8 cellular contexts compared by ENCODE assay signal in genomic region chr14:70887207-70888150, GRCh38. TPM values are rescaled to one million over a fixed set of nuclear protein-coding genes. Genes with fewer than 3 reads are reported as not detected.
A peak's percentile ranks its signal among the peaks of the same experiment; 100 is the strongest.
DNase-seq lines count a peak whose midpoint lies in the region; ATAC-seq and TF ChIP-seq lines count a peak whose summit lies in the region.

No MANE protein-coding gene starts in this region.

- no peak overlapping the region for H3K4me3 Mint-ChIP-seq in neural progenitor cell

- H3K4me2 ChIP-seq in neural progenitor cell, result no peak overlapping the region
- H3K4me2 ChIP-seq in PC-3 (ENCODE audit: low read length), result no peak overlapping the region

- no peaks in the 10 kb centered on the region for H3K36me3 Mint-ChIP-seq in neural progenitor cell

- no peak overlapping the region for H2AFZ ChIP-seq in neural progenitor cell (replicated peaks)
- H2AFZ ChIP-seq in PC-3 (ENCODE audit: low read length), result no peak overlapping the region

- H3K36me3 ChIP-seq in cardiac muscle cell, result no peaks in the 10 kb centered on the region
- no peaks in the 10 kb centered on the region for H3K36me3 ChIP-seq in subcutaneous abdominal adipose tissue (ENCODE audit: control insufficient read depth in 5 of 5, insufficient read depth in 5 of 5, low read length in 5 of 5)
- no peaks in the 10 kb centered on the region for H3K36me3 ChIP-seq in neural progenitor cell
- H3K36me3 ChIP-seq in PC-3 (ENCODE audit: low read depth, low read length), result no peaks in the 10 kb centered on the region

- H3K9me3 Mint-ChIP-seq in neural progenitor cell, result no peaks in the 10 kb centered on the region

- peaks cover 17% of the 10 kb centered on the region for H3K4me1 Mint-ChIP-seq in neural progenitor cell

- DNase-seq in cardiac muscle cell (ENCODE audit: low read depth in 1 of 2, low spot score in 1 of 2), result peak in 1 of 2 donors; percentile 41
- no peak for DNase-seq in left ventricle myocardium superior
- DNase-seq in choroid plexus epithelial cell (ENCODE audit: low read depth), result peak; percentile 95
- no peak for DNase-seq in SKM-1 treated with dmso at 0.1 percent for 144 hours (lab: John Stamatoyannopoulos, UW; ENCODE audit: unreplicated experiment)
- no peak for DNase-seq in neural progenitor cell (ENCODE audit: low spot score)
- no peak for DNase-seq in PC-3

- H3K9ac ChIP-seq in subcutaneous abdominal adipose tissue (ENCODE audit: low read length in 5 of 5) (no peak overlapping the region), neural progenitor cell (no peak overlapping the region), PC-3 (ENCODE audit: low read length) (no peak overlapping the region)

- H3K27ac ChIP-seq in cardiac muscle cell (peak overlapping the region; percentile 8), subcutaneous abdominal adipose tissue (ENCODE audit: low read depth, low read length) (peak overlapping the region; percentile 73), neural progenitor cell (no peak overlapping the region), PC-3 (ENCODE audit: low read length) (no peak overlapping the region)

- H3K27me3 ChIP-seq in cardiac muscle cell (no peaks in the 10 kb centered on the region), subcutaneous abdominal adipose tissue (ENCODE audit: control insufficient read depth in 5 of 5, insufficient read depth in 4 of 5, low read length in 5 of 5) (no peaks in the 10 kb centered on the region), neural progenitor cell (no peaks in the 10 kb centered on the region), PC-3 (ENCODE audit: low read length) (peaks cover 16% of the 10 kb centered on the region; the same call in 1 of the 2 replicates)

- H3K4me1 ChIP-seq in cardiac muscle cell (ENCODE audit: low read depth) (peaks cover 55% of the 10 kb centered on the region), subcutaneous abdominal adipose tissue (ENCODE audit: control insufficient read depth in 5 of 5, insufficient read depth in 5 of 5, low read length in 5 of 5) (peaks cover 0 to 31% (median 23%) of the 10 kb centered on the region in 5 donors), neural progenitor cell (no peaks in the 10 kb centered on the region), PC-3 (ENCODE audit: insufficient read depth, low read length) (no peaks in the 10 kb centered on the region)

- POLR2A ChIA-PET in PC-3 (lab: Charles Lee; ENCODE audit: unreplicated experiment), result no interaction called here

- H3K9me2 ChIP-seq in PC-3 (replicated peaks; ENCODE audit: low read length), result no peaks in the 10 kb centered on the region

- no peaks in the 10 kb centered on the region for H3K79me2 ChIP-seq in neural progenitor cell (ENCODE audit: low read depth)
- H3K79me2 ChIP-seq in PC-3 (ENCODE audit: low read length), result no peaks in the 10 kb centered on the region

- no peaks in the 10 kb centered on the region for H4K20me1 ChIP-seq in neural progenitor cell (ENCODE audit: low read depth)
- H4K20me1 ChIP-seq in PC-3 (ENCODE audit: low read length), result no peaks in the 10 kb centered on the region

- TF ChIP-seq CTCF in cardiac muscle cell (IDR thresholded peaks at IDR 0.05; ENCODE audit: low read depth, low read length) (no peak), choroid plexus epithelial cell (conservative IDR thresholded peaks at IDR 0.05; ENCODE audit: low read depth, low read length) (no peak), neural progenitor cell (IDR thresholded peaks at IDR 0.05) (no peak), PC-3 (conservative IDR thresholded peaks at IDR 0.05; ENCODE audit: low read depth, low read length) (no peak)

- H3F3A ChIP-seq in neural progenitor cell (ENCODE audit: low read depth) (no peaks in the 10 kb centered on the region), PC-3 (ENCODE audit: low read length, unreplicated experiment) (no peaks in the 10 kb centered on the region)

- CTCF ChIA-PET in PC-3 (lab: Charles Lee), result interaction anchor here (0.7 kb wide), 1 partner anchor 9 kb away, joined by 4 read pairs; no protein-coding TSS in a partner anchor

- H3K27me3 Mint-ChIP-seq in neural progenitor cell (ENCODE audit: insufficient read depth, low read depth), result peaks cover 3% of the 10 kb centered on the region

- ATAC-seq in left ventricle myocardium superior, result no peak
- peak; percentile 32 for ATAC-seq in HG03442 (IDR thresholded peaks at IDR 0.05; ENCODE audit: unreplicated experiment)
- no peak for ATAC-seq in PC-3

- intact Hi-C loops in left ventricle myocardium superior (cut with micrococcal nuclease), result no loop called here
- intact Hi-C loops in PC-3 (cut with micrococcal nuclease), result no loop called here

- H3K9me3 ChIP-seq in cardiac muscle cell (ENCODE audit: low read depth), result no peaks in the 10 kb centered on the region
- no peaks in the 10 kb centered on the region for H3K9me3 ChIP-seq in subcutaneous abdominal adipose tissue (ENCODE audit: control insufficient read depth in 5 of 5, low read length in 5 of 5)
- H3K9me3 ChIP-seq in neural progenitor cell (ENCODE audit: low read depth), result no peaks in the 10 kb centered on the region
- no peaks in the 10 kb centered on the region for H3K9me3 ChIP-seq in PC-3 (ENCODE audit: low read length)

- H3K4me3 ChIP-seq in cardiac muscle cell, result no peak overlapping the region
- no peak overlapping the region for H3K4me3 ChIP-seq in choroid plexus epithelial cell (ENCODE audit: low read depth, low read length)
- no peak overlapping the region for H3K4me3 ChIP-seq in subcutaneous abdominal adipose tissue (ENCODE audit: low read depth in 1 of 5, low read length in 5 of 5)
- no peak overlapping the region for H3K4me3 ChIP-seq in neural progenitor cell
- no peak overlapping the region for H3K4me3 ChIP-seq in PC-3 (ENCODE audit: low read length)

- BruUV-seq in PC-3 (replicated peaks; lab: Mats Ljungman, UMichigan), result no TSS peak

- H3K27ac Mint-ChIP-seq in neural progenitor cell, result no peak overlapping the region

RNA-seq across cellular contexts. Expression of gene PCNX1, which starts 19.8 kb away (rescaled TPM):
- total RNA-seq in cardiac muscle cell, result 39.2 and 45.4 TPM in 2 replicates
- 20.1 and 27.8 TPM in 2 replicates for polyA plus RNA-seq in cardiac muscle cell
- total RNA-seq in left ventricle myocardium superior, result 37.4 TPM
- total RNA-seq in neural progenitor cell (ENCODE audit: low replicate concordance), result 45.8 and 48.6 TPM in 2 replicates
- total RNA-seq in PC-3 (2014; rRNA removed), result 21.5 and 23.3 TPM in 2 replicates

Comparison
In these comparisons a context has a peak if more than half of its experiments do, and no peak if none do; other contexts are left out.
1. H3K27ac ChIP-seq: peak in cardiac muscle cell (single experiment) and subcutaneous abdominal adipose tissue (single experiment); none in neural progenitor cell (single experiment) and PC-3 (single experiment).